In the genomic region with DNA sequence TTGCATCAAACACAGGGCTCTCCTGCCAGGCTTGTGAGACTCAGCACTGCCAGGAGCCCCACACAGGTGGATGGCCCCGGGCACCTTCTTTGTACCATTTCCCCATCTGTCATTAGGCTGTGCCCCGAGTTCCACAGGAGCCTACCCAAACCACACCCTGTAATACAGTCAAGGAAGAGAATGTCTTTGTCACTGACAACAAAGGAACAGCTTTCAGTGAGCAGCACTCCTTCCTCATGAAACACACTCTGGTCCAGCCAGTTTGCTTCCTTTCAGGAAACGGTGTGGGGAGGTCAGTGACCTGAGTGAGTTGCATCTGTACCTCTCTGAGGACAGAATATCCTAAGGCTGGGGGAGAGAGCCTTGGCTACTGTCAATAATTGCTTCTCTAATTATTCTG, we compare ENCODE assay signal across 22 cellular contexts. TPM values are rescaled to one million over a fixed set of nuclear protein-coding genes. Genes with fewer than 3 reads are reported as not detected.
DNase-seq lines count a peak whose midpoint lies in the region; ATAC-seq and TF ChIP-seq lines count a peak whose summit lies in the region.
"Had no signal": no experiment of that assay in that cellular context is flagged by ENCODE, and none has a peak within 500 bp of the region (broad histone marks: within the 10 kb centered on the region; RNA-seq: fewer than 3 reads in every experiment).

No MANE protein-coding gene starts in this region.

- H3K4me1 ChIP-seq in left ventricle myocardium inferior = peaks cover 61% of the 10 kb centered on the region
- peaks cover 7 to 65% (median 50%) of the 10 kb centered on the region in 5 donors for H3K4me1 ChIP-seq in subcutaneous abdominal adipose tissue (ENCODE audit: control insufficient read depth in 5 of 5, insufficient read depth in 5 of 5, low read length in 5 of 5)
- H3K4me1 ChIP-seq: BLaER1 had no signal

- TF ChIP-seq CTCF in left ventricle myocardium inferior (IDR thresholded peaks at IDR 0.05; ENCODE audit: borderline replicate concordance) (no peak), VCaP (conservative IDR thresholded peaks at IDR 0.05) (no peak), glutamatergic neuron (IDR thresholded peaks at IDR 0.05; ENCODE audit: partially characterized antibody, unreplicated experiment) (no peak)

- H3K9ac ChIP-seq in subcutaneous abdominal adipose tissue (ENCODE audit: low read length in 5 of 5) = no peak overlapping the region
- H3K9ac ChIP-seq: BLaER1, GM23248 had no signal

- no peak overlapping the region for H3K4me3 Mint-ChIP-seq in glutamatergic neuron (ENCODE audit: unreplicated experiment)
- H3K4me3 Mint-ChIP-seq: activated CD4-positive, alpha-beta T cell treated with anti-CD3 and anti-CD28 coated beads for 36 hours; activated T-cell treated with anti-CD3 and anti-CD28 coated beads, Interleukin-2, amount 50 U/mL, for 24 hours; nephron had no signal

- H3K27ac Mint-ChIP-seq in glutamatergic neuron (ENCODE audit: unreplicated experiment) = peak overlapping the region; percentile 73
- H3K27ac Mint-ChIP-seq: activated CD4-positive, alpha-beta T cell treated with anti-CD3 and anti-CD28 coated beads for 36 hours; activated T-cell treated with anti-CD3 and anti-CD28 coated beads, Interleukin-2, amount 50 U/mL, for 24 hours had no signal

- H3K9me3 Mint-ChIP-seq in glutamatergic neuron (ENCODE audit: unreplicated experiment) = peaks cover 5% of the 10 kb centered on the region
- H3K9me3 Mint-ChIP-seq: activated T-cell treated with anti-CD3 and anti-CD28 coated beads, Interleukin-2, amount 50 U/mL, for 24 hours; nephron had no signal

- intact Hi-C loops in left ventricle myocardium inferior (cut with micrococcal nuclease) = no loop called here
- intact Hi-C loops in left cardiac atrium (cut with DNase I) = no loop called here

- H3K27ac ChIP-seq in left ventricle myocardium inferior (replicated peaks) = peak overlapping the region; percentile 73
- H3K27ac ChIP-seq in VCaP = peak overlapping the region; percentile 55
- H3K27ac ChIP-seq in subcutaneous abdominal adipose tissue (ENCODE audit: low read depth, low read length) = peak overlapping the region; percentile 18
- H3K27ac ChIP-seq: adrenal gland, BLaER1, GM23248, pancreas had no signal

- H3K4me1 Mint-ChIP-seq in glutamatergic neuron (ENCODE audit: low read depth, unreplicated experiment) = peaks cover 29% of the 10 kb centered on the region
- H3K4me1 Mint-ChIP-seq: activated CD4-positive, alpha-beta T cell treated with anti-CD3 and anti-CD28 coated beads for 36 hours had no signal

- H3K36me3 ChIP-seq in left ventricle myocardium inferior (no peaks in the 10 kb centered on the region), subcutaneous abdominal adipose tissue (ENCODE audit: control insufficient read depth in 5 of 5, insufficient read depth in 5 of 5, low read length in 5 of 5) (no peaks in the 10 kb centered on the region)
- H3K36me3 ChIP-seq: adrenal gland, BLaER1, pancreas had no signal

- H3K36me3 Mint-ChIP-seq in glutamatergic neuron (ENCODE audit: unreplicated experiment) = no peaks in the 10 kb centered on the region

- peaks cover 5% of the 10 kb centered on the region for H3K27me3 ChIP-seq in left ventricle myocardium inferior (ENCODE audit: low read depth)
- H3K27me3 ChIP-seq in subcutaneous abdominal adipose tissue (ENCODE audit: control insufficient read depth in 5 of 5, insufficient read depth in 4 of 5, low read length in 5 of 5) = no peaks in the 10 kb centered on the region
- H3K27me3 ChIP-seq: adrenal gland, BLaER1, pancreas had no signal

- H3K4me3 ChIP-seq in left ventricle myocardium inferior (no peak overlapping the region), subcutaneous abdominal adipose tissue (ENCODE audit: low read depth in 1 of 5, low read length in 5 of 5) (no peak overlapping the region)
- H3K4me3 ChIP-seq: adrenal gland, BLaER1, GM23248, pancreas had no signal

- ATAC-seq in left cardiac atrium (no peak), GM18909 (IDR thresholded peaks at IDR 0.05; ENCODE audit: poor library complexity, unreplicated experiment) (no peak)
- ATAC-seq: activated CD4-positive, alpha-beta T cell treated with anti-CD3 and anti-CD28 coated beads for 36 hours had no signal

- DNase-seq in left ventricle myocardium inferior (no peak), left cardiac atrium (no peak), glutamatergic neuron (no peak)
- no peak for DNase-seq in effector CD8-positive, alpha-beta T cell (lab: John Stamatoyannopoulos, UW)
- DNase-seq in stimulated activated CD4-positive, alpha-beta T cell treated with anti-CD3 and anti-CD28 coated beads, Interleukin-2, amount 100 ng/mL, for 48 hours = no peak
- DNase-seq: activated CD4-positive, alpha-beta T cell treated with anti-CD3 and anti-CD28 coated beads for 36 hours; activated CD8-positive, alpha-beta memory T cell treated with anti-CD3 and anti-CD28 coated beads for 24 hours; activated T-cell treated with anti-CD3 and anti-CD28 coated beads, Interleukin-2, amount 50 U/mL, for 24 hours; erythroblast; GM23248; kidney glomerular epithelial cell; midbrain; NCI-H1694 treated with DMSO at 0.1 percent for 48 hours; NCI-H774; pancreas; SHP77 had no signal

- H3K9me3 ChIP-seq in left ventricle myocardium inferior (replicated peaks) (no peaks in the 10 kb centered on the region), subcutaneous abdominal adipose tissue (ENCODE audit: control insufficient read depth in 5 of 5, low read length in 5 of 5) (no peaks in the 10 kb centered on the region)
- H3K9me3 ChIP-seq: adrenal gland, BLaER1, pancreas had no signal

- H3K27me3 Mint-ChIP-seq in glutamatergic neuron (ENCODE audit: unreplicated experiment) = no peaks in the 10 kb centered on the region

RNA-seq across cellular contexts. Expression of gene LNX1, which starts 53.7 kb away (rescaled TPM):
- total RNA-seq in left ventricle myocardium inferior = 9.5 TPM
- 10 to 100 TPM in 1 of 2 donors, 1 to 10 TPM in 1; 5.9 to 11.5 TPM for total RNA-seq in left cardiac atrium
- 0.10 TPM for total RNA-seq in glutamatergic neuron (ENCODE audit: unreplicated experiment)
- total RNA-seq: activated CD4-positive, alpha-beta T cell treated with anti-CD3 and anti-CD28 coated beads for 36 hours had no signal

Comparison
In these comparisons a context has a peak if more than half of its experiments do, and no peak if none do; other contexts are left out.
1. H3K27ac ChIP-seq: peak in every context shown above with its lines; median percentile 73 in left ventricle myocardium inferior; 55 in VCaP; 18 in subcutaneous abdominal adipose tissue.